13 cellular contexts compared by ENCODE assay signal in genomic region chr3:149603126-149604074, GRCh38. TPM values are rescaled to one million over a fixed set of nuclear protein-coding genes. Genes with fewer than 3 reads are reported as not detected.
DNase-seq lines count a peak whose midpoint lies in the region; ATAC-seq and TF ChIP-seq lines count a peak whose summit lies in the region.
"Had no signal": no experiment of that assay in that cellular context is flagged by ENCODE, and none has a peak within 500 bp of the region (broad histone marks: within the 10 kb centered on the region; RNA-seq: fewer than 3 reads in every experiment).

No MANE protein-coding gene starts in this region.

- DNase-seq in COLO829 (ENCODE audit: low spot score) (peak; percentile 96), MM.1S (no peak), choroid plexus epithelial cell (ENCODE audit: low read depth) (peak; percentile 79), WTC11 (ENCODE audit: low spot score) (no peak), NCI-H1092 treated with DMSO at 0.1 percent for 48 hours (lab: John Stamatoyannopoulos, UW) (no peak), Peyer's patch (no peak)
- DNase-seq: amniotic stem cell; CD8-positive, alpha-beta memory T cell; Karpas-422; NCI-H510A treated with DMSO at 0.1 percent for 48 hours; stimulated activated CD4-positive, alpha-beta T cell treated with anti-CD3 and anti-CD28 coated beads, Interleukin-2, amount 100 ng/mL, for 24 hours had no signal

- H4K20me1 ChIP-seq in MM.1S (ENCODE audit: insufficient read depth, low read length): no peaks in the 10 kb centered on the region

- no peaks in the 10 kb centered on the region for H3K79me2 ChIP-seq in MM.1S (ENCODE audit: low read length)

- H3K27ac Mint-ChIP-seq in nephron (peak overlapping the region; percentile 74 to 88 (median 75)), WTC11 (no peak overlapping the region)

- peak overlapping the region in 2 of 3 experiments; percentile 3 to 6 for H3K4me3 Mint-ChIP-seq in nephron
- H3K4me3 Mint-ChIP-seq in WTC11: no peak overlapping the region
- H3K4me3 Mint-ChIP-seq: CD8-positive, alpha-beta memory T cell had no signal

- POLR2A ChIA-PET in WTC11 (lab: Charles Lee): interaction anchor here (0.6 to 1.2 kb wide), 4 partner anchors 11 to 54 kb away, joined by 3 to 4 read pairs (median 3); partner anchors contain the start of gene WWTR1

- H2AFZ ChIP-seq in MM.1S (ENCODE audit: low read length): no peak overlapping the region

- H3K36me3 Mint-ChIP-seq in nephron (ENCODE audit: low read depth) (peaks cover 8% of the 10 kb centered on the region), WTC11 (no peaks in the 10 kb centered on the region)
- H3K36me3 Mint-ChIP-seq: CD8-positive, alpha-beta memory T cell had no signal

- H3K9me3 Mint-ChIP-seq in nephron (no peaks in the 10 kb centered on the region), WTC11 (no peaks in the 10 kb centered on the region)
- H3K9me3 Mint-ChIP-seq: CD8-positive, alpha-beta memory T cell had no signal

- H3K9ac ChIP-seq in MM.1S (ENCODE audit: low read length): no peak overlapping the region

- peak overlapping the region; percentile 48; the same call in 1 of the 2 replicates for H3K27ac ChIP-seq in MM.1S (ENCODE audit: low read length)
- no peak overlapping the region for H3K27ac ChIP-seq in Peyer's patch

- CTCF ChIA-PET in WTC11 (lab: Charles Lee): interaction anchor here (0.6 to 1.4 kb wide), 6 partner anchors 35 to 257 kb away, joined by 3 to 5 read pairs (median 4); no protein-coding TSS in a partner anchor

- H3K9me2 ChIP-seq in MM.1S (replicated peaks; ENCODE audit: insufficient read depth, low read length): no peaks in the 10 kb centered on the region

- H3K27me3 Mint-ChIP-seq in nephron (ENCODE audit: low read depth): no peaks in the 10 kb centered on the region
- no peaks in the 10 kb centered on the region for H3K27me3 Mint-ChIP-seq in WTC11 (ENCODE audit: low read depth)
- H3K27me3 Mint-ChIP-seq: CD8-positive, alpha-beta memory T cell had no signal

- H3F3A ChIP-seq in MM.1S (ENCODE audit: insufficient read depth, low read length): peaks cover 12% of the 10 kb centered on the region

- H3K4me1 Mint-ChIP-seq in nephron (peaks cover 69% of the 10 kb centered on the region), WTC11 (peaks cover 39% of the 10 kb centered on the region)
- H3K4me1 Mint-ChIP-seq: CD8-positive, alpha-beta memory T cell had no signal

- H3K4me2 ChIP-seq in MM.1S (ENCODE audit: low read depth, low read length): peak overlapping the region; percentile 53; the same call in 1 of the 2 replicates

- ATAC-seq in WTC11 (no peak), HG03280 (IDR thresholded peaks at IDR 0.05; ENCODE audit: unreplicated experiment) (no peak)

- TF ChIP-seq POLR2A in Peyer's patch (IDR thresholded peaks at IDR 0.05): no peak

- no peaks in the 10 kb centered on the region for H3K36me3 ChIP-seq in MM.1S (replicated peaks; ENCODE audit: insufficient read depth, low read length)
- H3K36me3 ChIP-seq in Peyer's patch: no peaks in the 10 kb centered on the region

- H3K4me1 ChIP-seq in MM.1S (ENCODE audit: low read length) (peaks cover 15% of the 10 kb centered on the region), Peyer's patch (peaks cover 0 to 1% (median 0%) of the 10 kb centered on the region in 4 donors)

- H3K4me3 ChIP-seq in MM.1S (ENCODE audit: low read length): no peak overlapping the region
- no peak overlapping the region for H3K4me3 ChIP-seq in choroid plexus epithelial cell (ENCODE audit: low read depth, low read length)
- H3K4me3 ChIP-seq in Peyer's patch: no peak overlapping the region

- TF ChIP-seq CTCF in MM.1S (IDR thresholded peaks at IDR 0.05; ENCODE audit: low read length): no peak
- no peak for TF ChIP-seq CTCF in choroid plexus epithelial cell (conservative IDR thresholded peaks at IDR 0.05; ENCODE audit: low read depth, low read length)
- TF ChIP-seq CTCF in nephron (IDR thresholded peaks at IDR 0.05; ENCODE audit: unreplicated experiment in 3 of 3): no peak
- no peak for TF ChIP-seq CTCF in WTC11 (IDR thresholded peaks at IDR 0.05)
- no peak for TF ChIP-seq CTCF in Peyer's patch (IDR thresholded peaks at IDR 0.05)

- no peaks in the 10 kb centered on the region for H3K9me3 ChIP-seq in MM.1S (replicated peaks; ENCODE audit: insufficient read depth, low read length)
- H3K9me3 ChIP-seq in Peyer's patch: no peaks in the 10 kb centered on the region

- H3K27me3 ChIP-seq in MM.1S (replicated peaks; ENCODE audit: insufficient read depth, low read length) (no peaks in the 10 kb centered on the region), Peyer's patch (no peaks in the 10 kb centered on the region)

TF ChIP-seq in WTC11, 78 proteins besides CTCF, POLR2A, EP300 and RAD21:
- no peak for TF ChIP-seq NR2C2 (CRISPR knock-in tag; IDR thresholded peaks at IDR 0.05)

RNA-seq across cellular contexts. Expression of gene WWTR1, which starts 54.4 kb away (rescaled TPM):
- total RNA-seq in WTC11 (2021) (24.6 to 30.0 TPM (median 25.5 TPM) in 3 replicates), Peyer's patch (10 to 100 TPM; 13.8 to 62.7 (median 18.5) TPM)

Comparison
In these comparisons a context has a peak if more than half of its experiments do, and no peak if none do; other contexts are left out.
1. DNase-seq: peak in COLO829 (single experiment) and choroid plexus epithelial cell (single experiment); none in MM.1S (single experiment), WTC11 (single experiment), NCI-H1092 treated with DMSO at 0.1 percent for 48 hours (single experiment) and Peyer's patch (0 of 3).